In genomic region chr2:158357122-158357521, GRCh38 we compare ENCODE assay signal across 10 cellular contexts.
"Had no signal": no experiment of that assay in that cellular context is flagged by ENCODE, and none has a peak within 500 bp of the region (broad histone marks: within the 10 kb centered on the region; RNA-seq: fewer than 3 reads in every experiment).

No MANE protein-coding gene starts in this region.

- H3K27ac ChIP-seq: GM23248, HL-60, KMS-11 had no signal

- H3K9ac ChIP-seq: GM23248, KMS-11 had no signal

- H3K4me3 Mint-ChIP-seq: HFFc6 had no signal

- H3K36me3 ChIP-seq: HAP-1 had no signal

- H2AFZ ChIP-seq: GM23248 had no signal

- H3K9me3 ChIP-seq: HAP-1 had no signal

- H3K4me2 ChIP-seq: KMS-11 had no signal

- H3K4me3 ChIP-seq: GM23248, HAP-1 had no signal

- H3K4me1 ChIP-seq: HAP-1 had no signal

- ATAC-seq: HCT116 had no signal

- DNase-seq: GM23248, GOT3, H7, HFFc6, IMR-90, KBM-7 had no signal

- H3K27ac Mint-ChIP-seq: HFFc6 had no signal
